26 cellular contexts compared by ENCODE assay signal in the genomic region with DNA sequence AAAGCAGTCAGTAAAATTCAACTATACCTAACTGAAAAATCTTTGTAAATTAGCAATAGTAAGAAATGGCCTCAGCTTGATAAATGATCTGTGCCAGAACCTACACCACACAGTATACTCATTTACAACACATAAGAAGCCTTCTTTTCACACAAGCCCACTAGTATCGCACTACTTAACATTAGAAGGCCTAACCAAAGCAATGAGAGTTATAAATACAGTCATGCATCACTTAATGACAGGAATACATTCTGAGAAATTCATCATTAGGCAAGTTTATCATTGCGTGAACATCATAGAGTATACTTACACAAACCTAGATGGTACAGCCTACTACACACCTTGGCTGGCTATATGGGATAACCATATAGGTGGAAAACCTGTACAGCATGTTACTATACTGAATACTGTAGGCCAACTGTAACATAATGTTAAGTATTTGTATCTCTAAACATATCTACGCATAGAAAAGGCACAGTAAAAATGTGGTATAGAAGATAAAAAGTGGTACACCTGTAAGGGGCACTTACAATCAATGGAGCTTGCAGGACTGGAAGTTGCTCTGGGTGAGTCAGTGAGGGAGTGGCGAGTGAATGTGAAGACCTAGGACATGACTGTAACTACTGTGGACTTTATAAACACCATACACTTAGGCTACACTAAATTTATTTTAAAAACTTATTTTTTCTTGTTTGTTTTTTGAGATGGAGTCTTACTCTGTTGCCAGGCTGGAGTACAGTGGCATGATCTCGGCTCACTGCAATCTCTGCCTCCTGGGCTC.
A peak's percentile ranks its signal among the peaks of the same experiment; 100 is the strongest.
DNase-seq lines count a peak whose midpoint lies in the region; ATAC-seq and TF ChIP-seq lines count a peak whose summit lies in the region.
"Had no signal": no experiment of that assay in that cellular context is flagged by ENCODE, and none has a peak within 500 bp of the region (broad histone marks: within the 10 kb centered on the region; RNA-seq: fewer than 3 reads in every experiment).

No MANE protein-coding gene starts in this region.

- POLR2A ChIA-PET in activated CD8-positive, alpha-beta T cell treated with anti-CD3 and anti-CD28 coated beads for 36 hours (lab: Charles Lee) = interaction anchor here (1.4 to 3.6 kb wide), 5 partner anchors 11 to 47 kb away, joined by 3 to 12 read pairs (median 7); no protein-coding TSS in a partner anchor
- POLR2A ChIA-PET in activated CD8-positive, alpha-beta T cell treated with anti-CD3 and anti-CD28 coated beads, Interleukin-2, amount 10 ng/mL, durations not matched to agents 7 days and 5 days (lab: Charles Lee) = no interaction called here

- in situ Hi-C loops in KBM-7 (cut with MboI; ENCODE audit: low pct_unique_long_range_greater_than_20kb, low sequenced_read_pairs) = no loop called here

- H3K27me3 ChIP-seq in neutrophil (no peaks in the 10 kb centered on the region), endodermal cell (ENCODE audit: control insufficient read depth, insufficient read depth, low read length, poor library complexity, severe bottlenecking) (no peaks in the 10 kb centered on the region), BE2C (no peaks in the 10 kb centered on the region)
- H3K27me3 ChIP-seq: body of pancreas, hepatocyte, Peyer's patch, SJSA1, upper lobe of right lung had no signal

- intact Hi-C loops in activated CD8-positive, alpha-beta T cell treated with anti-CD3 and anti-CD28 coated beads for 36 hours (cut with micrococcal nuclease) = no loop called here

- peak; percentile 24 for ATAC-seq in activated CD8-positive, alpha-beta T cell treated with anti-CD3 and anti-CD28 coated beads for 36 hours
- ATAC-seq in activated CD8-positive, alpha-beta T cell treated with anti-CD3 and anti-CD28 coated beads, Interleukin-2, amount 10 ng/mL, durations not matched to agents 7 days and 5 days = no peak
- ATAC-seq in central memory CD8-positive, alpha-beta T cell (replicated peaks; ENCODE audit: extremely low read depth, poor library complexity, severe bottlenecking) = no peak
- ATAC-seq: activated CD8-positive, alpha-beta memory T cell treated with anti-CD3 and anti-CD28 coated beads, Interleukin-2, amount 10 ng/mL, durations not matched to agents 7 days and 5 days; body of pancreas; K562; upper lobe of right lung had no signal

- TF ChIP-seq CTCF in activated CD8-positive, alpha-beta T cell treated with anti-CD3 and anti-CD28 coated beads for 36 hours (IDR thresholded peaks at IDR 0.05) = no peak
- TF ChIP-seq CTCF in neutrophil (IDR thresholded peaks at IDR 0.05) (no peak), endodermal cell (conservative IDR thresholded peaks at IDR 0.05) (no peak), BE2C (IDR thresholded peaks at IDR 0.05; ENCODE audit: low read depth, low read length) (no peak)

- H3K27ac Mint-ChIP-seq in activated CD8-positive, alpha-beta T cell treated with anti-CD3 and anti-CD28 coated beads for 36 hours = no peak overlapping the region
- no peak overlapping the region for H3K27ac Mint-ChIP-seq in activated CD8-positive, alpha-beta T cell treated with anti-CD3 and anti-CD28 coated beads, Interleukin-2, amount 10 ng/mL, durations not matched to agents 7 days and 5 days
- H3K27ac Mint-ChIP-seq in central memory CD8-positive, alpha-beta T cell (ENCODE audit: low read depth) = no peak overlapping the region
- no peak overlapping the region for H3K27ac Mint-ChIP-seq in endodermal cell
- H3K27ac Mint-ChIP-seq: activated CD8-positive, alpha-beta memory T cell treated with anti-CD3 and anti-CD28 coated beads, Interleukin-2, amount 10 ng/mL, durations not matched to agents 7 days and 5 days; activated T-helper 2 cell treated with anti-CD3 and anti-CD28 coated beads, Interferon-gamma antibody, Interleukin-2, Interleukin-4, amounts not matched to agents 10 μg/mL and 5 μg/mL and 100 μg/mL, durations not matched to agents 14 hours and 24 hours and 36 hours had no signal

- 91 to 96% methylated on average over 4 of the region's 5 CpGs for whole genome bisulfite sequencing in endodermal cell (ENCODE audit: insufficient coverage in 1 of 2, insufficient read length in 1 of 2), 2 experiments

- H3K9me3 ChIP-seq in neutrophil (no peaks in the 10 kb centered on the region), endodermal cell (ENCODE audit: control insufficient read depth, low read length) (no peaks in the 10 kb centered on the region), BE2C (no peaks in the 10 kb centered on the region)
- H3K9me3 ChIP-seq: body of pancreas, Peyer's patch, prostate gland, SJSA1, upper lobe of right lung had no signal

- H3K9me3 Mint-ChIP-seq in activated CD8-positive, alpha-beta T cell treated with anti-CD3 and anti-CD28 coated beads for 36 hours = no peaks in the 10 kb centered on the region
- no peaks in the 10 kb centered on the region for H3K9me3 Mint-ChIP-seq in activated CD8-positive, alpha-beta T cell treated with anti-CD3 and anti-CD28 coated beads, Interleukin-2, amount 10 ng/mL, durations not matched to agents 7 days and 5 days (ENCODE audit: insufficient read depth)
- no peaks in the 10 kb centered on the region for H3K9me3 Mint-ChIP-seq in central memory CD8-positive, alpha-beta T cell
- no peaks in the 10 kb centered on the region for H3K9me3 Mint-ChIP-seq in endodermal cell
- H3K9me3 Mint-ChIP-seq: activated T-helper 2 cell treated with anti-CD3 and anti-CD28 coated beads, Interferon-gamma antibody, Interleukin-2, Interleukin-4, amounts not matched to agents 10 μg/mL and 5 μg/mL and 100 μg/mL, durations not matched to agents 14 hours and 24 hours and 36 hours; neural crest cell had no signal

- no peaks in the 10 kb centered on the region for H3K27me3 Mint-ChIP-seq in activated CD8-positive, alpha-beta T cell treated with anti-CD3 and anti-CD28 coated beads for 36 hours
- H3K27me3 Mint-ChIP-seq in activated CD8-positive, alpha-beta T cell treated with anti-CD3 and anti-CD28 coated beads, Interleukin-2, amount 10 ng/mL, durations not matched to agents 7 days and 5 days (ENCODE audit: low read depth) = no peaks in the 10 kb centered on the region
- no peaks in the 10 kb centered on the region for H3K27me3 Mint-ChIP-seq in central memory CD8-positive, alpha-beta T cell
- H3K27me3 Mint-ChIP-seq in endodermal cell (ENCODE audit: insufficient read depth) = no peaks in the 10 kb centered on the region
- H3K27me3 Mint-ChIP-seq: activated CD8-positive, alpha-beta memory T cell treated with anti-CD3 and anti-CD28 coated beads, Interleukin-2, amount 10 ng/mL, durations not matched to agents 7 days and 5 days had no signal

- H3K4me1 ChIP-seq in neutrophil (ENCODE audit: control insufficient read depth in 1 of 2, insufficient read depth in 1 of 2, low read depth in 1 of 2, low read length in 1 of 2) (peaks cover 5 to 37% of the 10 kb centered on the region in 2 experiments), endodermal cell (ENCODE audit: control insufficient read depth, insufficient read depth, low read length) (no peaks in the 10 kb centered on the region), BE2C (peaks cover 17% of the 10 kb centered on the region)

- no peak for DNase-seq in activated CD8-positive, alpha-beta T cell treated with anti-CD3 and anti-CD28 coated beads for 36 hours
- no peak for DNase-seq in activated CD8-positive, alpha-beta T cell treated with anti-CD3 and anti-CD28 coated beads, Interleukin-2, amount 10 ng/mL, durations not matched to agents 7 days and 5 days
- DNase-seq in ELR (ENCODE audit: low read depth) (peak; percentile 25), KBM-7 (no peak), endodermal cell (no peak), BE2C (no peak)
- no peak for DNase-seq in central memory CD8-positive, alpha-beta T cell (ENCODE audit: low spot score in 2 of 2)
- DNase-seq: activated CD4-positive, alpha-beta T cell treated with anti-CD3 and anti-CD28 coated beads for 4 hours; activated CD8-positive, alpha-beta memory T cell treated with anti-CD3 and anti-CD28 coated beads, Interleukin-2, amount 10 ng/mL, durations not matched to agents 7 days and 5 days; body of pancreas; COR-L47; DMS79; erythroblast; foreskin fibroblast; NCI-H1694; NCI-H524 treated with DMSO at 0.1 percent for 48 hours; NK-92 treated with Interleukin-12 subunit alpha and Interleukin-12 subunit beta, amount 100 ng/mL, for 24 hours; upper lobe of right lung had no signal

- H3K36me3 ChIP-seq in neutrophil (peaks cover 68% of the 10 kb centered on the region), endodermal cell (ENCODE audit: control insufficient read depth, insufficient read depth, low read length) (no peaks in the 10 kb centered on the region), BE2C (no peaks in the 10 kb centered on the region; the same call in 1 of the 2 replicates)
- H3K36me3 ChIP-seq: prostate gland had no signal

- no peak overlapping the region for H3K4me3 Mint-ChIP-seq in activated CD8-positive, alpha-beta T cell treated with anti-CD3 and anti-CD28 coated beads for 36 hours
- H3K4me3 Mint-ChIP-seq in activated CD8-positive, alpha-beta T cell treated with anti-CD3 and anti-CD28 coated beads, Interleukin-2, amount 10 ng/mL, durations not matched to agents 7 days and 5 days = no peak overlapping the region
- peak overlapping the region; percentile 12 for H3K4me3 Mint-ChIP-seq in central memory CD8-positive, alpha-beta T cell
- no peak overlapping the region for H3K4me3 Mint-ChIP-seq in endodermal cell
- H3K4me3 Mint-ChIP-seq: activated CD8-positive, alpha-beta memory T cell treated with anti-CD3 and anti-CD28 coated beads, Interleukin-2, amount 10 ng/mL, durations not matched to agents 7 days and 5 days; neural crest cell had no signal

- H3K36me3 Mint-ChIP-seq in activated CD8-positive, alpha-beta T cell treated with anti-CD3 and anti-CD28 coated beads for 36 hours (ENCODE audit: low read depth) = peaks cover 34% of the 10 kb centered on the region
- H3K36me3 Mint-ChIP-seq in activated CD8-positive, alpha-beta T cell treated with anti-CD3 and anti-CD28 coated beads, Interleukin-2, amount 10 ng/mL, durations not matched to agents 7 days and 5 days (ENCODE audit: low read depth) = peaks cover 27% of the 10 kb centered on the region
- peaks cover 30% of the 10 kb centered on the region for H3K36me3 Mint-ChIP-seq in central memory CD8-positive, alpha-beta T cell (ENCODE audit: insufficient read depth)
- no peaks in the 10 kb centered on the region for H3K36me3 Mint-ChIP-seq in endodermal cell (ENCODE audit: low read depth)

- H3K4me3 ChIP-seq in neutrophil (ENCODE audit: low read depth in 1 of 2, low read length in 1 of 2) (no peak overlapping the region), endodermal cell (ENCODE audit: low read length) (no peak overlapping the region), BE2C (ENCODE audit: low read depth, low read length) (no peak overlapping the region)
- H3K4me3 ChIP-seq: body of pancreas, hepatocyte, K562, Peyer's patch, prostate gland, SJSA1, upper lobe of right lung had no signal

- H3K4me1 Mint-ChIP-seq in activated CD8-positive, alpha-beta T cell treated with anti-CD3 and anti-CD28 coated beads for 36 hours (ENCODE audit: low read depth) = peaks cover 63% of the 10 kb centered on the region
- H3K4me1 Mint-ChIP-seq in activated CD8-positive, alpha-beta T cell treated with anti-CD3 and anti-CD28 coated beads, Interleukin-2, amount 10 ng/mL, durations not matched to agents 7 days and 5 days (ENCODE audit: low read depth) = peaks cover 37% of the 10 kb centered on the region
- peaks cover 43% of the 10 kb centered on the region for H3K4me1 Mint-ChIP-seq in central memory CD8-positive, alpha-beta T cell
- H3K4me1 Mint-ChIP-seq in endodermal cell = no peaks in the 10 kb centered on the region

- H3K9ac ChIP-seq in endodermal cell (ENCODE audit: extremely low read depth, low read length, poor library complexity, severe bottlenecking) = no peak overlapping the region

- H3K27ac ChIP-seq in neutrophil (peak overlapping the region; percentile 45), endodermal cell (ENCODE audit: low read depth, low read length) (no peak overlapping the region)
- H3K27ac ChIP-seq: body of pancreas, hepatocyte, Peyer's patch, prostate gland, SJSA1, upper lobe of right lung had no signal

- CTCF ChIA-PET in activated CD8-positive, alpha-beta T cell treated with anti-CD3 and anti-CD28 coated beads for 36 hours (lab: Charles Lee) = interaction anchor here (1.0 to 2.1 kb wide), 3 partner anchors 14 to 131 kb away, joined by 3 to 5 read pairs (median 5); no protein-coding TSS in a partner anchor
- CTCF ChIA-PET in activated CD8-positive, alpha-beta T cell treated with anti-CD3 and anti-CD28 coated beads, Interleukin-2, amount 10 ng/mL, durations not matched to agents 7 days and 5 days (lab: Charles Lee) = interaction anchor here (1.0 to 2.4 kb wide), 3 partner anchors 11 to 132 kb away, joined by 3 to 7 read pairs (median 4); no protein-coding TSS in a partner anchor
